Comparison of ENCODE assay signal across 8 cellular contexts in the genomic region with DNA sequence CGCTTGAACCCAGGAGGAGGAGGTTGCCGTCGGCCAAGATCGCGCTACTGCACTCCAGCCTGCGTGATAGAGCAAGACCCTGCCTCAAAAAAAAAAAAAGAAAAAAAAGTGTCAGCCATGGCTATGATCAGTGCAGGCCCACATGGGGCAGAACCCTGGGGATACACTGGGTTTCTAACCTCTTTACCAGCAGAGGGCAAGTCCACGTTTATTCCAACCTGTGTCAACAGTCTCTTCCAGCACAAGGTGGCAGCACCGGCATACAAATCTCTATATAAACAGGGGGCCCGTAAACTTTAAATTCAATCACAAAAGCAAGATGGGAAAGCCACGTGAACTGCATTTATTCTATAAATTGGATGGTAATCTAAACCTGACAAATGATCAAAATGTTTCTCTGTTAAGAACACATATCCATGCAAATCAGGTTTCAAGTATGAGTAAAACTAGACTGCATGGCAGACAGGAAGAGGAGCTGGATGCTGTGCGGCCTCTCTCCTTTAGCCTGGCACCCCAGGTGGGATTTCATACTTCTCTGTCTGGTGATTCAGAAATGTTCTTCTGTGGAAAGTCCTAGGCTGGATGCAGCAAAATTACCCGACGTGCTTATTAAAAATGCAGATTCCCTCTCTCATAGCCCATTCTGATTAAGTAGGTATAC. TPM values are rescaled to one million over a fixed set of nuclear protein-coding genes. Genes with fewer than 3 reads are reported as not detected.
DNase-seq lines count a peak whose midpoint lies in the region; ATAC-seq and TF ChIP-seq lines count a peak whose summit lies in the region.

No MANE protein-coding gene starts in this region.

- POLR2A ChIA-PET in naive thymus-derived CD4-positive, alpha-beta T cell (lab: Charles Lee) = interaction anchor here (0.9 kb wide), 1 partner anchor 496 kb away, joined by 3 read pairs; no protein-coding TSS in a partner anchor

- TF ChIP-seq EP300 in stomach (IDR thresholded peaks at IDR 0.05) = no peak

- H3K36me3 ChIP-seq in CD4-positive, CD25-positive, alpha-beta regulatory T cell (ENCODE audit: control insufficient read depth, insufficient read depth, low read length) = no peaks in the 10 kb centered on the region
- H3K36me3 ChIP-seq in OCI-LY3 (replicated peaks; ENCODE audit: low read depth, low read length) (peaks cover 23% of the 10 kb centered on the region), stomach (no peaks in the 10 kb centered on the region)
- H3K36me3 ChIP-seq in naive thymus-derived CD4-positive, alpha-beta T cell (ENCODE audit: control insufficient read depth in 2 of 3, insufficient read depth in 3 of 3, low read length in 3 of 3) = no peaks in the 10 kb centered on the region

- no peak overlapping the region for H3K27ac ChIP-seq in CD4-positive, CD25-positive, alpha-beta regulatory T cell (ENCODE audit: insufficient read depth, low read length, poor library complexity, severe bottlenecking)
- peak overlapping the region; percentile 75 for H3K27ac ChIP-seq in OCI-LY3 (ENCODE audit: low read length)
- no peak overlapping the region for H3K27ac ChIP-seq in naive thymus-derived CD4-positive, alpha-beta T cell (ENCODE audit: low read depth, low read length)
- no peak overlapping the region for H3K27ac ChIP-seq in stomach

- peaks cover 20% of the 10 kb centered on the region for H3K27me3 Mint-ChIP-seq in CD4-positive, CD25-positive, alpha-beta regulatory T cell
- H3K27me3 Mint-ChIP-seq in naive thymus-derived CD4-positive, alpha-beta T cell = peaks cover 5 to 16% (median 9%) of the 10 kb centered on the region in 5 donors

- DNase-seq in CD4-positive, CD25-positive, alpha-beta regulatory T cell = peak; percentile 20 to 79 (median 54)
- DNase-seq in Jurkat, Clone E6-1 (ENCODE audit: low read depth, low spot score) = peak; percentile 67
- DNase-seq in activated T-cell treated with anti-CD3 and anti-CD28 coated beads for 1 hour (ENCODE audit: low read depth) = peak; percentile 41
- peak; percentile 61 to 69 for DNase-seq in erythroblast (lab: John Stamatoyannopoulos, UW)
- DNase-seq in naive thymus-derived CD4-positive, alpha-beta T cell = peak in 8 of 9 donors; percentile 48 to 77 (median 66)
- DNase-seq in stomach = peak; percentile 63

- intact Hi-C loops in naive thymus-derived CD4-positive, alpha-beta T cell (cut with micrococcal nuclease) = loop anchor here (1.0 to 5.0 kb wide), 9 partner anchors 97 to 495 kb away; no protein-coding TSS in a partner anchor
- intact Hi-C loops in stomach (cut with DNase I; ENCODE audit: low total_unique reads) = loop anchor here (5.0 to 10.0 kb wide), 3 partner anchors 165 to 502 kb away; a partner anchor contains a TSS

- ATAC-seq in CD4-positive, CD25-positive, alpha-beta regulatory T cell (ENCODE audit: low read depth in 2 of 2) = peak; percentile 60 to 64
- peak; percentile 50 for ATAC-seq in GM19438 (IDR thresholded peaks at IDR 0.05; ENCODE audit: low read depth, unreplicated experiment)
- ATAC-seq in naive thymus-derived CD4-positive, alpha-beta T cell = peak; percentile 94

- H4K20me1 ChIP-seq in OCI-LY3 (ENCODE audit: insufficient read depth, low read length) = peaks cover 23% of the 10 kb centered on the region

- TF ChIP-seq CTCF in OCI-LY3 (IDR thresholded peaks at IDR 0.05; ENCODE audit: low read depth, low read length) (peak; percentile 81), stomach (IDR thresholded peaks at IDR 0.05) (peak in 5 of 7 experiments; percentile 72 to 93 (median 77))

- peaks cover 0 to 1% (median 0%) of the 10 kb centered on the region in 7 donors for H3K9me3 Mint-ChIP-seq in CD4-positive, CD25-positive, alpha-beta regulatory T cell
- no peaks in the 10 kb centered on the region for H3K9me3 Mint-ChIP-seq in naive thymus-derived CD4-positive, alpha-beta T cell

- peak overlapping the region; percentile 18 for H3K4me2 ChIP-seq in OCI-LY3 (ENCODE audit: low read length)

- no peak overlapping the region for H3K4me3 Mint-ChIP-seq in CD4-positive, CD25-positive, alpha-beta regulatory T cell
- H3K4me3 Mint-ChIP-seq in naive thymus-derived CD4-positive, alpha-beta T cell = no peak overlapping the region

- peaks cover 51% of the 10 kb centered on the region for H3K79me2 ChIP-seq in OCI-LY3 (ENCODE audit: low read length)

- no peak overlapping the region for H3K4me3 ChIP-seq in CD4-positive, CD25-positive, alpha-beta regulatory T cell (ENCODE audit: low read depth, low read length)
- no peak overlapping the region for H3K4me3 ChIP-seq in Jurkat, Clone E6-1 (ENCODE audit: low read length)
- H3K4me3 ChIP-seq in OCI-LY3 (ENCODE audit: low read length) (no peak overlapping the region), stomach (no peak overlapping the region)
- H3K4me3 ChIP-seq in naive thymus-derived CD4-positive, alpha-beta T cell (ENCODE audit: low read length) = no peak overlapping the region

- peaks cover 7% of the 10 kb centered on the region for H3K27me3 ChIP-seq in CD4-positive, CD25-positive, alpha-beta regulatory T cell (ENCODE audit: control insufficient read depth, insufficient read depth, low read length)
- H3K27me3 ChIP-seq in OCI-LY3 (ENCODE audit: low read depth, low read length) (no peaks in the 10 kb centered on the region), stomach (peaks cover 0 to 20% (median 6%) of the 10 kb centered on the region in 3 donors)
- no peaks in the 10 kb centered on the region for H3K27me3 ChIP-seq in naive thymus-derived CD4-positive, alpha-beta T cell (ENCODE audit: control insufficient read depth in 2 of 2, insufficient read depth in 2 of 2, low read length in 2 of 2)

- H3K4me1 Mint-ChIP-seq in CD4-positive, CD25-positive, alpha-beta regulatory T cell = peaks cover 0 to 14% (median 7%) of the 10 kb centered on the region in 4 donors
- H3K4me1 Mint-ChIP-seq in naive thymus-derived CD4-positive, alpha-beta T cell = peaks cover 18 to 44% (median 25%) of the 10 kb centered on the region in 7 donors

- H3K4me1 ChIP-seq in CD4-positive, CD25-positive, alpha-beta regulatory T cell (ENCODE audit: control insufficient read depth, insufficient read depth, low read length, poor library complexity, severe bottlenecking) = peaks cover 7% of the 10 kb centered on the region
- peaks cover 77% of the 10 kb centered on the region for H3K4me1 ChIP-seq in OCI-LY3 (ENCODE audit: low read length)
- peaks cover 19 to 22% of the 10 kb centered on the region in 2 donors for H3K4me1 ChIP-seq in naive thymus-derived CD4-positive, alpha-beta T cell (ENCODE audit: control insufficient read depth in 2 of 2, insufficient read depth in 2 of 2, low read length in 2 of 2)
- peaks cover 10 to 43% (median 24%) of the 10 kb centered on the region in 4 donors for H3K4me1 ChIP-seq in stomach

- H3K9ac ChIP-seq in OCI-LY3 (ENCODE audit: low read length) = peak overlapping the region; percentile 18; the same call in 1 of the 2 replicates

- WGBS in stomach, 5 donors = 39 to 43% (median 41%) methylated on average over 13 of the region's 13 CpGs

- H3K27ac Mint-ChIP-seq in CD4-positive, CD25-positive, alpha-beta regulatory T cell = no peak overlapping the region
- H3K27ac Mint-ChIP-seq in naive thymus-derived CD4-positive, alpha-beta T cell = peak overlapping the region in 1 of 9 donors; percentile 3

- CTCF ChIA-PET in naive thymus-derived CD4-positive, alpha-beta T cell (lab: Charles Lee) = interaction anchor here (0.6 to 9.0 kb wide), 14 partner anchors 9 to 496 kb away, joined by 3 to 133 read pairs (median 4); a partner anchor contains a TSS

- H2AFZ ChIP-seq in OCI-LY3 (ENCODE audit: low read depth, low read length) = no peak overlapping the region

- TF ChIP-seq POLR2A in erythroblast (IDR thresholded peaks at IDR 0.05; ENCODE audit: low read length) (no peak), stomach (IDR thresholded peaks at IDR 0.05) (no peak)

- H3K36me3 Mint-ChIP-seq in CD4-positive, CD25-positive, alpha-beta regulatory T cell = no peaks in the 10 kb centered on the region
- no peaks in the 10 kb centered on the region for H3K36me3 Mint-ChIP-seq in naive thymus-derived CD4-positive, alpha-beta T cell

- no peaks in the 10 kb centered on the region for H3K9me3 ChIP-seq in CD4-positive, CD25-positive, alpha-beta regulatory T cell (ENCODE audit: control insufficient read depth in 2 of 2, low read length in 2 of 2)
- H3K9me3 ChIP-seq in OCI-LY3 (ENCODE audit: insufficient read depth, low read length) = no peaks in the 10 kb centered on the region
- no peaks in the 10 kb centered on the region for H3K9me3 ChIP-seq in naive thymus-derived CD4-positive, alpha-beta T cell (ENCODE audit: control insufficient read depth in 2 of 3, low read length in 3 of 3)
- no peaks in the 10 kb centered on the region for H3K9me3 ChIP-seq in stomach

RNA-seq across cellular contexts. Expression of a gene that starts 60.0 kb away (rescaled TPM):
- total RNA-seq in CD4-positive, CD25-positive, alpha-beta regulatory T cell = not detected
- not detected for polyA plus RNA-seq in CD4-positive, CD25-positive, alpha-beta regulatory T cell
- polyA plus RNA-seq in Jurkat, Clone E6-1 (2012; ENCODE audit: insufficient read depth, insufficient read length) = 5.4 TPM
- total RNA-seq in naive thymus-derived CD4-positive, alpha-beta T cell = under 1 TPM in 3 of 5 experiments, not detected in 2; 0.15 to 0.61 (median 0.44) TPM
- polyA plus RNA-seq in naive thymus-derived CD4-positive, alpha-beta T cell = not detected
- 1 to 10 TPM in 1 of 5 donors, not detected in 4; 1.6 TPM for total RNA-seq in stomach
- under 1 TPM in 1 of 3 donors, not detected in 2; 0.13 TPM for polyA plus RNA-seq in stomach
